Comparison of ENCODE assay signal across 24 cellular contexts in genomic region chrX:46607916-46608315, GRCh38.
"Had no signal": no experiment of that assay in that cellular context is flagged by ENCODE, and none has a peak within 500 bp of the region (broad histone marks: within the 10 kb centered on the region; RNA-seq: fewer than 3 reads in every experiment).

No MANE protein-coding gene starts in this region.

- H3K27me3 ChIP-seq: ovary, right atrium auricular region, right lobe of liver, suprapubic skin, uterus had no signal

- H3K4me1 ChIP-seq: suprapubic skin, tibial nerve, uterus had no signal

- H3K27me3 Mint-ChIP-seq: naive thymus-derived CD4-positive, alpha-beta T cell; progenitor cell of endocrine pancreas; stimulated activated memory B cell treated with anti-CD40 and anti-IgM and Interleukin-4, amounts not matched to agents 10 μg/mL and 1 μg/mL and 100 μg/mL, for 72 hours; stimulated activated naive CD8-positive, alpha-beta T cell treated with anti-CD3 and anti-CD28 coated beads, Interleukin-15, Interleukin-2, amounts not matched to agents 100 ng/mL and 50 ng/mL, for 24 hours; type B pancreatic cell had no signal

- H3K36me3 Mint-ChIP-seq: natural killer cell treated with Interleukin-12 subunit alpha and Interleukin-12 subunit beta and Interleukin-15 and Interleukin-18, amount 100 ng/mL, for 72 hours had no signal

- H3K36me3 ChIP-seq: left ventricle myocardium inferior, ovary, right atrium auricular region, right lobe of liver, suprapubic skin, thoracic aorta, tibial nerve, uterus had no signal

- H3K4me3 ChIP-seq: left ventricle myocardium inferior, lung, mucosa of descending colon, ovary, right atrium auricular region, right lobe of liver, smooth muscle cell, suprapubic skin, thoracic aorta, tibial nerve, uterus had no signal

- H3K27ac ChIP-seq: left ventricle myocardium inferior, ovary, right atrium auricular region, right lobe of liver, suprapubic skin, thoracic aorta, tibial nerve, uterus had no signal

- H3K9me3 Mint-ChIP-seq: naive thymus-derived CD4-positive, alpha-beta T cell; natural killer cell treated with Interleukin-12 subunit alpha and Interleukin-12 subunit beta and Interleukin-15 and Interleukin-18, amount 100 ng/mL, for 72 hours; stimulated activated memory B cell treated with anti-CD40 and anti-IgM and Interleukin-4, amounts not matched to agents 10 μg/mL and 1 μg/mL and 100 μg/mL, for 72 hours; stimulated activated naive CD8-positive, alpha-beta T cell treated with anti-CD3 and anti-CD28 coated beads, Interleukin-15, Interleukin-2, amounts not matched to agents 100 ng/mL and 50 ng/mL, for 24 hours had no signal

- H3K4me3 Mint-ChIP-seq: naive thymus-derived CD4-positive, alpha-beta T cell; natural killer cell treated with Interleukin-12 subunit alpha and Interleukin-12 subunit beta and Interleukin-15 and Interleukin-18, amount 100 ng/mL, for 72 hours; stimulated activated memory B cell treated with anti-CD40 and anti-IgM and Interleukin-4, amounts not matched to agents 10 μg/mL and 1 μg/mL and 100 μg/mL, for 72 hours; stimulated activated naive CD8-positive, alpha-beta T cell treated with anti-CD3 and anti-CD28 coated beads, Interleukin-15, Interleukin-2, amounts not matched to agents 100 ng/mL and 50 ng/mL, for 24 hours; type B pancreatic cell had no signal

- H3K27ac Mint-ChIP-seq: natural killer cell treated with Interleukin-12 subunit alpha and Interleukin-12 subunit beta and Interleukin-15 and Interleukin-18, amount 100 ng/mL, for 72 hours; progenitor cell of endocrine pancreas; stimulated activated naive CD8-positive, alpha-beta T cell treated with anti-CD3 and anti-CD28 coated beads, Interleukin-15, Interleukin-2, amounts not matched to agents 100 ng/mL and 50 ng/mL, for 24 hours; type B pancreatic cell had no signal

- H3K9me3 ChIP-seq: left ventricle myocardium inferior, mucosa of descending colon, ovary, right atrium auricular region, right lobe of liver, suprapubic skin, thoracic aorta, tibial nerve, uterus had no signal

- ATAC-seq: mucosa of descending colon; naive thymus-derived CD4-positive, alpha-beta T cell; stimulated activated memory B cell treated with anti-CD40 and anti-IgM and Interleukin-4, amounts not matched to agents 10 μg/mL and 1 μg/mL and 100 μg/mL, for 72 hours had no signal

- H3K4me1 Mint-ChIP-seq: stimulated activated memory B cell treated with anti-CD40 and anti-IgM and Interleukin-4, amounts not matched to agents 10 μg/mL and 1 μg/mL and 100 μg/mL, for 72 hours had no signal

- DNase-seq: hypothalamus; islet precursor cell; left ventricle myocardium inferior; midbrain; mucosa of descending colon; naive thymus-derived CD4-positive, alpha-beta T cell; ovary; right lobe of liver; stimulated activated CD4-positive, alpha-beta T cell treated with anti-CD3 and anti-CD28 coated beads, Interleukin-1b, Interleukin-23, amount 100 ng/mL, for 48 hours; stimulated activated CD4-positive, alpha-beta T cell treated with anti-CD3 and anti-CD28 coated beads, Interleukin-2, amount 100 ng/mL, for 48 hours; stimulated activated CD4-positive, alpha-beta T cell treated with anti-CD3 and anti-CD28 coated beads, Interleukin-4, amount 100 ng/mL, for 4 hours; stimulated activated CD8-positive, alpha-beta memory T cell treated with anti-CD3 and anti-CD28 coated beads, Interleukin-4, amount 100 ng/mL, for 48 hours; uterus had no signal
